ENCODE assay signal across 1 cellular context in the genomic region with DNA sequence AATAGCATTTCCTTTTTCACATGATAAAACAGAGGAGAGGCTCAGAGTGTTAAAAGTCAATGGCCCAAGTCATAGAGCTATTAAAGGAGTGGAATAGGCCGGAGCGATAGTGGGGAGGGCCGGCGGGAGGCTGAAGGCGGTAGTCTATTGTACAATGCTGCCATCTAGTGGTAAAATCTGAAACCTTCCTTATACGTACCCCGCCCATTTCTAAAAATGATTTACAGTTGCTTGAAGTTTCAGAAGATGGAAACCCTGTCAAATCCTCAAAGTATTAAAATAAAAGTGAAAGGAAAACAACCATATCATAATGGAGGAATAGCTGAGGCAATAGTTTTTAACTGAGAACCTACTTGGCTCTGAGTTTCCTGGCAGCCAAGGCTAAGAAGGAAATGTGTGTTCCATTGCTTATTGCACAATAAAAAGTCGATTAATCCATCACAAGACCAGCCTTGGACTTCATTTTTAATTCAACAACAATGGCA.
TF ChIP-seq lines count a peak whose summit lies in the region.

No MANE protein-coding gene starts in this region.

TF ChIP-seq in HEK293, 187 proteins besides CTCF, POLR2A, EP300 and RAD21 (continued from another document):
- TF ChIP-seq, protein P1, sequence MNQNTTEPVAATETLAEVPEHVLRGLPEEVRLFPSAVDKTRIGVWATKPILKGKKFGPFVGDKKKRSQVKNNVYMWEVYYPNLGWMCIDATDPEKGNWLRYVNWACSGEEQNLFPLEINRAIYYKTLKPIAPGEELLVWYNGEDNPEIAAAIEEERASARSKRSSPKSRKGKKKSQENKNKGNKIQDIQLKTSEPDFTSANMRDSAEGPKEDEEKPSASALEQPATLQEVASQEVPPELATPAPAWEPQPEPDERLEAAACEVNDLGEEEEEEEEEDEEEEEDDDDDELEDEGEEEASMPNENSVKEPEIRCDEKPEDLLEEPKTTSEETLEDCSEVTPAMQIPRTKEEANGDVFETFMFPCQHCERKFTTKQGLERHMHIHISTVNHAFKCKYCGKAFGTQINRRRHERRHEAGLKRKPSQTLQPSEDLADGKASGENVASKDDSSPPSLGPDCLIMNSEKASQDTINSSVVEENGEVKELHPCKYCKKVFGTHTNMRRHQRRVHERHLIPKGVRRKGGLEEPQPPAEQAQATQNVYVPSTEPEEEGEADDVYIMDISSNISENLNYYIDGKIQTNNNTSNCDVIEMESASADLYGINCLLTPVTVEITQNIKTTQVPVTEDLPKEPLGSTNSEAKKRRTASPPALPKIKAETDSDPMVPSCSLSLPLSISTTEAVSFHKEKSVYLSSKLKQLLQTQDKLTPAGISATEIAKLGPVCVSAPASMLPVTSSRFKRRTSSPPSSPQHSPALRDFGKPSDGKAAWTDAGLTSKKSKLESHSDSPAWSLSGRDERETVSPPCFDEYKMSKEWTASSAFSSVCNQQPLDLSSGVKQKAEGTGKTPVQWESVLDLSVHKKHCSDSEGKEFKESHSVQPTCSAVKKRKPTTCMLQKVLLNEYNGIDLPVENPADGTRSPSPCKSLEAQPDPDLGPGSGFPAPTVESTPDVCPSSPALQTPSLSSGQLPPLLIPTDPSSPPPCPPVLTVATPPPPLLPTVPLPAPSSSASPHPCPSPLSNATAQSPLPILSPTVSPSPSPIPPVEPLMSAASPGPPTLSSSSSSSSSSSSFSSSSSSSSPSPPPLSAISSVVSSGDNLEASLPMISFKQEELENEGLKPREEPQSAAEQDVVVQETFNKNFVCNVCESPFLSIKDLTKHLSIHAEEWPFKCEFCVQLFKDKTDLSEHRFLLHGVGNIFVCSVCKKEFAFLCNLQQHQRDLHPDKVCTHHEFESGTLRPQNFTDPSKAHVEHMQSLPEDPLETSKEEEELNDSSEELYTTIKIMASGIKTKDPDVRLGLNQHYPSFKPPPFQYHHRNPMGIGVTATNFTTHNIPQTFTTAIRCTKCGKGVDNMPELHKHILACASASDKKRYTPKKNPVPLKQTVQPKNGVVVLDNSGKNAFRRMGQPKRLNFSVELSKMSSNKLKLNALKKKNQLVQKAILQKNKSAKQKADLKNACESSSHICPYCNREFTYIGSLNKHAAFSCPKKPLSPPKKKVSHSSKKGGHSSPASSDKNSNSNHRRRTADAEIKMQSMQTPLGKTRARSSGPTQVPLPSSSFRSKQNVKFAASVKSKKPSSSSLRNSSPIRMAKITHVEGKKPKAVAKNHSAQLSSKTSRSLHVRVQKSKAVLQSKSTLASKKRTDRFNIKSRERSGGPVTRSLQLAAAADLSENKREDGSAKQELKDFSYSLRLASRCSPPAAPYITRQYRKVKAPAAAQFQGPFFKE (tag by site-specific recombination; IDR thresholded peaks at IDR 0.05; ENCODE audit: borderline replicate concordance) = no peak
- TF ChIP-seq, protein P2, sequence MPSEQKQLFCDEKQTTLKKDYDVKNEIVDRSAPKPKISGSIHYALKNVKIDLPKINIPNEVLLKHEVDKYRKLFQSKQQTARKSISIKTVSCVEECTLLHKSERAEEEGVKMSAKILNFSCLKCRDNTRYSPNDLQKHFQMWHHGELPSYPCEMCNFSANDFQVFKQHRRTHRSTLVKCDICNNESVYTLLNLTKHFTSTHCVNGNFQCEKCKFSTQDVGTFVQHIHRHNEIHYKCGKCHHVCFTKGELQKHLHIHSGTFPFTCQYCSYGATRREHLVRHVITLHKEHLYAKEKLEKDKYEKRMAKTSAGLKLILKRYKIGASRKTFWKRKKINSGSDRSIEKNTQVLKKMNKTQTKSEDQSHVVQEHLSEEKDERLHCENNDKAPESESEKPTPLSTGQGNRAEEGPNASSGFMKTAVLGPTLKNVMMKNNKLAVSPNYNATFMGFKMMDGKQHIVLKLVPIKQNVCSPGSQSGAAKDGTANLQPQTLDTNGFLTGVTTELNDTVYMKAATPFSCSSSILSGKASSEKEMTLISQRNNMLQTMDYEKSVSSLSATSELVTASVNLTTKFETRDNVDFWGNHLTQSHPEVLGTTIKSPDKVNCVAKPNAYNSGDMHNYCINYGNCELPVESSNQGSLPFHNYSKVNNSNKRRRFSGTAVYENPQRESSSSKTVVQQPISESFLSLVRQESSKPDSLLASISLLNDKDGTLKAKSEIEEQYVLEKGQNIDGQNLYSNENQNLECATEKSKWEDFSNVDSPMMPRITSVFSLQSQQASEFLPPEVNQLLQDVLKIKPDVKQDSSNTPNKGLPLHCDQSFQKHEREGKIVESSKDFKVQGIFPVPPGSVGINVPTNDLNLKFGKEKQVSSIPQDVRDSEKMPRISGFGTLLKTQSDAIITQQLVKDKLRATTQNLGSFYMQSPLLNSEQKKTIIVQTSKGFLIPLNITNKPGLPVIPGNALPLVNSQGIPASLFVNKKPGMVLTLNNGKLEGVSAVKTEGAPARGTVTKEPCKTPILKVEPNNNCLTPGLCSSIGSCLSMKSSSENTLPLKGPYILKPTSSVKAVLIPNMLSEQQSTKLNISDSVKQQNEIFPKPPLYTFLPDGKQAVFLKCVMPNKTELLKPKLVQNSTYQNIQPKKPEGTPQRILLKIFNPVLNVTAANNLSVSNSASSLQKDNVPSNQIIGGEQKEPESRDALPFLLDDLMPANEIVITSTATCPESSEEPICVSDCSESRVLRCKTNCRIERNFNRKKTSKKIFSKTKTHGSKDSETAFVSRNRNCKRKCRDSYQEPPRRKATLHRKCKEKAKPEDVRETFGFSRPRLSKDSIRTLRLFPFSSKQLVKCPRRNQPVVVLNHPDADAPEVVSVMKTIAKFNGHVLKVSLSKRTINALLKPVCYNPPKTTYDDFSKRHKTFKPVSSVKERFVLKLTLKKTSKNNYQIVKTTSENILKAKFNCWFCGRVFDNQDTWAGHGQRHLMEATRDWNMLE (tag by site-specific recombination; conservative IDR thresholded peaks at IDR 0.05; ENCODE audit: low read depth) = no peak
- TF ChIP-seq KLF9 (tag by site-specific recombination; IDR thresholded peaks at IDR 0.05; ENCODE audit: low read depth) = peak; percentile 42; the same call in 1 of the 2 replicates
- no peak for TF ChIP-seq ZNF239 (tag by site-specific recombination; IDR thresholded peaks at IDR 0.05)
- no peak for TF ChIP-seq ZNF138 (tag by site-specific recombination; IDR thresholded peaks at IDR 0.05; ENCODE audit: borderline replicate concordance)
- TF ChIP-seq OSR2 (tag by site-specific recombination; IDR thresholded peaks at IDR 0.05) = no peak
- no peak for TF ChIP-seq ZSCAN23 (tag by site-specific recombination; IDR thresholded peaks at IDR 0.05)
- TF ChIP-seq FEZF1 (tag by site-specific recombination; IDR thresholded peaks at IDR 0.05) = no peak
- TF ChIP-seq ZNF140 (tag by site-specific recombination; IDR thresholded peaks at IDR 0.05) = no peak; the same call in 1 of the 2 replicates
- TF ChIP-seq ZNF341 (tag by site-specific recombination; IDR thresholded peaks at IDR 0.05; ENCODE audit: low read depth) = no peak
- no peak for TF ChIP-seq ZNF112 (tag by site-specific recombination; IDR thresholded peaks at IDR 0.05)
- TF ChIP-seq, protein P3, sequence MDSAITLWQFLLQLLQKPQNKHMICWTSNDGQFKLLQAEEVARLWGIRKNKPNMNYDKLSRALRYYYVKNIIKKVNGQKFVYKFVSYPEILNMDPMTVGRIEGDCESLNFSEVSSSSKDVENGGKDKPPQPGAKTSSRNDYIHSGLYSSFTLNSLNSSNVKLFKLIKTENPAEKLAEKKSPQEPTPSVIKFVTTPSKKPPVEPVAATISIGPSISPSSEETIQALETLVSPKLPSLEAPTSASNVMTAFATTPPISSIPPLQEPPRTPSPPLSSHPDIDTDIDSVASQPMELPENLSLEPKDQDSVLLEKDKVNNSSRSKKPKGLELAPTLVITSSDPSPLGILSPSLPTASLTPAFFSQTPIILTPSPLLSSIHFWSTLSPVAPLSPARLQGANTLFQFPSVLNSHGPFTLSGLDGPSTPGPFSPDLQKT (IDR thresholded peaks at IDR 0.05; ENCODE audit: borderline replicate concordance, low read depth, low read length) = no peak
- TF ChIP-seq, protein P4, sequence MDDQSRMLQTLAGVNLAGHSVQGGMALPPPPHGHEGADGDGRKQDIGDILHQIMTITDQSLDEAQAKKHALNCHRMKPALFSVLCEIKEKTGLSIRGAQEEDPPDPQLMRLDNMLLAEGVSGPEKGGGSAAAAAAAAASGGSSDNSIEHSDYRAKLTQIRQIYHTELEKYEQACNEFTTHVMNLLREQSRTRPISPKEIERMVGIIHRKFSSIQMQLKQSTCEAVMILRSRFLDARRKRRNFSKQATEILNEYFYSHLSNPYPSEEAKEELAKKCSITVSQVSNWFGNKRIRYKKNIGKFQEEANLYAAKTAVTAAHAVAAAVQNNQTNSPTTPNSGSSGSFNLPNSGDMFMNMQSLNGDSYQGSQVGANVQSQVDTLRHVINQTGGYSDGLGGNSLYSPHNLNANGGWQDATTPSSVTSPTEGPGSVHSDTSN (CRISPR knock-in tag; IDR thresholded peaks at IDR 0.05) = no peak
- TF ChIP-seq ZNF2 (tag by site-specific recombination; IDR thresholded peaks at IDR 0.05) = peak; percentile 34; the same call in 1 of the 2 replicates
- TF ChIP-seq ZFP37 (tag by site-specific recombination; IDR thresholded peaks at IDR 0.05) = no peak
- no peak for TF ChIP-seq KLF1 (tag by site-specific recombination; IDR thresholded peaks at IDR 0.05)
- no peak for TF ChIP-seq GLIS2 (tag by site-specific recombination; IDR thresholded peaks at IDR 0.05)
- no peak for TF ChIP-seq ZNF350 (tag by site-specific recombination; IDR thresholded peaks at IDR 0.05)
- no peak for TF ChIP-seq ZNF777 (tag by site-specific recombination; IDR thresholded peaks at IDR 0.05; ENCODE audit: borderline replicate concordance)
- TF ChIP-seq ZNF585B (tag by site-specific recombination; IDR thresholded peaks at IDR 0.05) = no peak
- no peak for TF ChIP-seq ZNF791 (tag by site-specific recombination; IDR thresholded peaks at IDR 0.05)
- TF ChIP-seq ZBTB8A (tag by site-specific recombination; IDR thresholded peaks at IDR 0.05) = no peak
- TF ChIP-seq ZSCAN30 (tag by site-specific recombination; IDR thresholded peaks at IDR 0.05) = 0 out of 2 replicates have a peak, but pooled peaks have one; percentile 11
- TF ChIP-seq, protein P5, sequence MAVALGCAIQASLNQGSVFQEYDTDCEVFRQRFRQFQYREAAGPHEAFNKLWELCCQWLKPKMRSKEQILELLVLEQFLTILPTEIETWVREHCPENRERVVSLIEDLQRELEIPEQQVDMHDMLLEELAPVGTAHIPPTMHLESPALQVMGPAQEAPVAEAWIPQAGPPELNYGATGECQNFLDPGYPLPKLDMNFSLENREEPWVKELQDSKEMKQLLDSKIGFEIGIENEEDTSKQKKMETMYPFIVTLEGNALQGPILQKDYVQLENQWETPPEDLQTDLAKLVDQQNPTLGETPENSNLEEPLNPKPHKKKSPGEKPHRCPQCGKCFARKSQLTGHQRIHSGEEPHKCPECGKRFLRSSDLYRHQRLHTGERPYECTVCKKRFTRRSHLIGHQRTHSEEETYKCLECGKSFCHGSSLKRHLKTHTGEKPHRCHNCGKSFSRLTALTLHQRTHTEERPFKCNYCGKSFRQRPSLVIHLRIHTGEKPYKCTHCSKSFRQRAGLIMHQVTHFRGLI (tag by site-specific recombination; IDR thresholded peaks at IDR 0.05) = no peak
- no peak for TF ChIP-seq SETDB1 (IDR thresholded peaks at IDR 0.05; ENCODE audit: insufficient read length, low read length)
- TF ChIP-seq ZNF654 (tag by site-specific recombination; IDR thresholded peaks at IDR 0.05; ENCODE audit: low read depth) = peak; percentile 96
- peak; percentile 56 for TF ChIP-seq ZNF660 (tag by site-specific recombination; IDR thresholded peaks at IDR 0.05)
- no peak for TF ChIP-seq ZNF76 (tag by site-specific recombination; IDR thresholded peaks at IDR 0.05; ENCODE audit: borderline replicate concordance, low read depth)
